Comparison of ENCODE assay signal across 13 cellular contexts in the genomic region with DNA sequence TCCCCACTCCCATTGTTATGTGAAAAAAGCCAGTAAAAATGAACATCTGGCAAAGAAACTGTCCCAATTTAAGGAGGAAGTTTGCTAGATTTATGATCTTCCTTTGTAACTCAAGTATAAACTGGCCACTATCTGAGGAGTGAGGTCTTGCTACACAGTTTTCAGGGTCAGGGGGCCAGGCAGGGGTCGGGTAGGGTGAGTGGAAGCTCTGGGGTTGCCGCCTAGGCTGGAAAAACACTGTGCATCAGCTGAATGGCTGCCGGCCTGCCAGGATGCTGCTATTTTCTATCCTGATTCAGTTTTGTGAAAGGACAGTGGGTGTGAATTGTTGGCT.
DNase-seq lines count a peak whose midpoint lies in the region; ATAC-seq and TF ChIP-seq lines count a peak whose summit lies in the region.
"Had no signal": no experiment of that assay in that cellular context is flagged by ENCODE, and none has a peak within 500 bp of the region (broad histone marks: within the 10 kb centered on the region; RNA-seq: fewer than 3 reads in every experiment).

No MANE protein-coding gene starts in this region.

- no peaks in the 10 kb centered on the region for H3K36me3 ChIP-seq in right lobe of liver
- no peaks in the 10 kb centered on the region for H3K36me3 ChIP-seq in stomach
- H3K36me3 ChIP-seq in MM.1S (replicated peaks; ENCODE audit: insufficient read depth, low read length): no peaks in the 10 kb centered on the region

- H3K9ac ChIP-seq in MM.1S (ENCODE audit: low read length): no peak overlapping the region

- H3K27me3 Mint-ChIP-seq in endothelial cell (ENCODE audit: unreplicated experiment): peaks cover 4% of the 10 kb centered on the region

- intact Hi-C loops in right lobe of liver (cut with DNase I): no loop called here
- intact Hi-C loops in stomach (cut with DNase I; ENCODE audit: low total_unique reads): no loop called here

- H3K27me3 ChIP-seq in right lobe of liver (no peaks in the 10 kb centered on the region), stomach (no peaks in the 10 kb centered on the region), MM.1S (replicated peaks; ENCODE audit: insufficient read depth, low read length) (no peaks in the 10 kb centered on the region)

- peak; percentile 66 to 78 (median 76) for ATAC-seq in right lobe of liver
- ATAC-seq: naive thymus-derived CD4-positive, alpha-beta T cell had no signal

- H3K9me3 Mint-ChIP-seq in endothelial cell (ENCODE audit: unreplicated experiment): no peaks in the 10 kb centered on the region
- H3K9me3 Mint-ChIP-seq: activated T-cell treated with anti-CD3 and anti-CD28 coated beads, Interleukin-2, amount 50 U/mL, for 24 hours; central memory CD8-positive, alpha-beta T cell; stimulated activated naive CD8-positive, alpha-beta T cell treated with anti-CD3 and anti-CD28 coated beads, Interleukin-15, Interleukin-2, amounts not matched to agents 100 ng/mL and 50 ng/mL, for 24 hours had no signal

- H3K79me2 ChIP-seq in MM.1S (ENCODE audit: low read length): no peaks in the 10 kb centered on the region

- H3K9me2 ChIP-seq in MM.1S (replicated peaks; ENCODE audit: insufficient read depth, low read length): no peaks in the 10 kb centered on the region

- no peak for TF ChIP-seq EP300 in stomach (IDR thresholded peaks at IDR 0.05)

- no peaks in the 10 kb centered on the region for H3K4me1 ChIP-seq in right lobe of liver
- H3K4me1 ChIP-seq in stomach: peaks cover 6 to 58% (median 31%) of the 10 kb centered on the region in 4 donors
- no peaks in the 10 kb centered on the region for H3K4me1 ChIP-seq in MM.1S (ENCODE audit: low read length)

- no peak overlapping the region for H3K4me3 ChIP-seq in right lobe of liver
- H3K4me3 ChIP-seq in stomach: no peak overlapping the region
- no peak overlapping the region for H3K4me3 ChIP-seq in MM.1S (ENCODE audit: low read length)

- no peak overlapping the region for H2AFZ ChIP-seq in MM.1S (ENCODE audit: low read length)

- peak overlapping the region; percentile 52 for H3K27ac Mint-ChIP-seq in endothelial cell (ENCODE audit: unreplicated experiment)
- H3K27ac Mint-ChIP-seq: activated T-cell treated with anti-CD3 and anti-CD28 coated beads, Interleukin-2, amount 50 U/mL, for 24 hours; naive thymus-derived CD4-positive, alpha-beta T cell; stimulated activated naive CD8-positive, alpha-beta T cell treated with anti-CD3 and anti-CD28 coated beads, Interleukin-15, Interleukin-2, amounts not matched to agents 100 ng/mL and 50 ng/mL, for 24 hours had no signal

- H3K9me3 ChIP-seq in right lobe of liver: no peaks in the 10 kb centered on the region
- H3K9me3 ChIP-seq in stomach: no peaks in the 10 kb centered on the region
- no peaks in the 10 kb centered on the region for H3K9me3 ChIP-seq in MM.1S (replicated peaks; ENCODE audit: insufficient read depth, low read length)

- H3K4me1 Mint-ChIP-seq in endothelial cell (ENCODE audit: unreplicated experiment): peaks cover 60% of the 10 kb centered on the region
- H3K4me1 Mint-ChIP-seq: central memory CD8-positive, alpha-beta T cell had no signal

- no peak overlapping the region for H3K4me2 ChIP-seq in MM.1S (ENCODE audit: low read depth, low read length)

- no peak overlapping the region for H3K4me3 Mint-ChIP-seq in endothelial cell (ENCODE audit: unreplicated experiment)
- H3K4me3 Mint-ChIP-seq: activated T-cell treated with anti-CD3 and anti-CD28 coated beads, Interleukin-2, amount 50 U/mL, for 24 hours; central memory CD8-positive, alpha-beta T cell; naive thymus-derived CD4-positive, alpha-beta T cell; stimulated activated naive CD8-positive, alpha-beta T cell treated with anti-CD3 and anti-CD28 coated beads, Interleukin-15, Interleukin-2, amounts not matched to agents 100 ng/mL and 50 ng/mL, for 24 hours had no signal

- no peaks in the 10 kb centered on the region for H3F3A ChIP-seq in MM.1S (ENCODE audit: insufficient read depth, low read length)

- H4K20me1 ChIP-seq in MM.1S (ENCODE audit: insufficient read depth, low read length): no peaks in the 10 kb centered on the region

- TF ChIP-seq POLR2A in right lobe of liver (IDR thresholded peaks at IDR 0.05) (no peak), stomach (IDR thresholded peaks at IDR 0.05) (no peak)

- 23% methylated on average over 3 of the region's 3 CpGs for WGBS in right lobe of liver (ENCODE audit: insufficient coverage, low coverage, low lambda C conversion rate, missing lambda C conversion rate)
- 32 to 62% (median 60%) methylated on average over 3 of the region's 3 CpGs for WGBS in stomach, 5 donors

- TF ChIP-seq CTCF in endothelial cell (IDR thresholded peaks at IDR 0.05; ENCODE audit: unreplicated experiment) (no peak), right lobe of liver (IDR thresholded peaks at IDR 0.05) (no peak), stomach (IDR thresholded peaks at IDR 0.05) (no peak), MM.1S (IDR thresholded peaks at IDR 0.05; ENCODE audit: low read length) (no peak)

- no peaks in the 10 kb centered on the region for H3K36me3 Mint-ChIP-seq in endothelial cell (ENCODE audit: low read depth, unreplicated experiment)
- H3K36me3 Mint-ChIP-seq: naive thymus-derived CD4-positive, alpha-beta T cell had no signal

- H3K27ac ChIP-seq in right lobe of liver (peak overlapping the region in 2 of 3 donors; percentile 17 to 37), stomach (peak overlapping the region in 3 of 5 donors; percentile 23 to 48 (median 24)), MM.1S (ENCODE audit: low read length) (no peak overlapping the region)

- DNase-seq in MV-4-11 (lab: John Stamatoyannopoulos, UW) (peak; percentile 86), endothelial cell (ENCODE audit: low spot score) (no peak), right lobe of liver (peak; percentile 60), stomach (no peak), MM.1S (no peak), activated gamma-delta T cell treated with Interleukin-2 at 50 U/mL for 16 hours (no peak), activated gamma-delta T cell (lab: John Stamatoyannopoulos, UW) (no peak), NCI-H524 (lab: John Stamatoyannopoulos, UW) (no peak)
- DNase-seq: activated T-cell treated with anti-CD3 and anti-CD28 coated beads, Interleukin-2, amount 50 U/mL, for 24 hours; naive thymus-derived CD4-positive, alpha-beta T cell; NCI-H2171 had no signal

Comparison
In these comparisons a context has a peak if more than half of its experiments do, and no peak if none do; other contexts are left out.
1. DNase-seq: peak in MV-4-11 (single experiment) and right lobe of liver (3 of 3); none in endothelial cell (single experiment), stomach (single experiment), MM.1S (single experiment), activated gamma-delta T cell treated with Interleukin-2 at 50 U/mL for 16 hours (single experiment), activated gamma-delta T cell (single experiment) and NCI-H524 (0 of 2).